1 cellular context compared by ENCODE assay signal in genomic region chr7:157250605-157251228, GRCh38.
TF ChIP-seq lines count a peak whose summit lies in the region.

No MANE protein-coding gene starts in this region.

TF ChIP-seq in K562, 482 proteins besides CTCF, POLR2A, EP300 and RAD21 (continued from another document):
- no peak for TF ChIP-seq ZNF592 (IDR thresholded peaks at IDR 0.05)
- TF ChIP-seq MCM5 (IDR thresholded peaks at IDR 0.05; ENCODE audit: low read depth), result no peak
- no peak for TF ChIP-seq RNF2 (IDR thresholded peaks at IDR 0.05)
- TF ChIP-seq ETV5 (CRISPR knock-in tag; IDR thresholded peaks at IDR 0.05; ENCODE audit: low read depth), result no peak
- no peak for TF ChIP-seq RERE (CRISPR knock-in tag; IDR thresholded peaks at IDR 0.05; ENCODE audit: borderline replicate concordance)
- peak; percentile 11 for TF ChIP-seq E2F8 (IDR thresholded peaks at IDR 0.05; ENCODE audit: low read depth, partially characterized antibody)
- no peak for TF ChIP-seq EWSR1 (IDR thresholded peaks at IDR 0.05; ENCODE audit: borderline replicate concordance, low read depth, partially characterized antibody)
- TF ChIP-seq POLR2AphosphoS2 (IDR thresholded peaks at IDR 0.05; ENCODE audit: low read length), result no peak
- no peak for TF ChIP-seq HMG20A (CRISPR knock-in tag; conservative IDR thresholded peaks at IDR 0.05)
- TF ChIP-seq DDX20 (tag; IDR thresholded peaks at IDR 0.05; ENCODE audit: low read depth), result no peak
- TF ChIP-seq HDGF (IDR thresholded peaks at IDR 0.05), result no peak
- no peak for TF ChIP-seq POLR2G (IDR thresholded peaks at IDR 0.05; ENCODE audit: low read depth, low read length)
- TF ChIP-seq ZMIZ1 (IDR thresholded peaks at IDR 0.05; ENCODE audit: low read depth in 2 of 2, low read length in 2 of 2), result no peak
